23 cellular contexts compared by ENCODE assay signal in the genomic region with DNA sequence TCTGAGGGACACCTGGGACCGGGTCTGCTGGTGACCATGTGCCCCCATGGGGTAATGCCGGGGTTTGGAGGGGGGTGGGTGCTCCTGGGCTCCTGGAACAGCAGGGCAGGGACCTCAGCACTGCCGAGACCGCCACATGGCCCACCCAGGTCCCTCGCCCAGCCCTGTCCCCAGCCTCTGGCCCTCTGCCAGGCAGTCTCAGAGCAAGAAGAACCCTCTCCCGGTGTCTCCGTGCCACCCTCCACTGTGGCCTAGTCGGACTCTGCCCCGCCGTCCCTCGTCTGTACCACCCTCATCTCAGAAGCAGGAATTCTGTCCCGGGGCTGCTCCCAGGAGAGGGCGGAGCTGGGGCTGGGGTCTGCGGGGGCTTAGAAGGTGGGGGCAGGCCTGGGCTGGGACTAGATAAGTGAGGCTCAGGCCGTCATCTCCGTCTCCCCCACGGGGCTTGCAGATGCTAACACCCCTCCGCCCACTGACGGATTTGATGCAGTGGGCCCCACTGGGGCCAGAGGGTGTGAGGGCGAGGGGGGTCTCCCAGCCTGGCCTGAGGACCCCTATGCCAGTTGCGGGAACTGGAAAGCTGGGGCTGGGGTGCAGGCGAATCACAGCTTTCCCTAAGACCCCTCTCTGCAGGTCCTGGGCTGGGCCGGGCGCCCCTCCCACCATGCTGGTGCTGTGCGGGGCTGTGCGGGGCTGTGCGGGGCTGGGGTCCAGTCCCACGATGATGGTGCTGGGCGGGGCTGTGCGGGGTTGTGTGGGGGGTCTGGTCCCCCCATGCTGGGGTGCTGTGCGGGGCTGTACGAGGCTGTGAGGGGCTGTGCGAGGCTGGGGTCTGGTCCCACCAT. TPM values are rescaled to one million over a fixed set of nuclear protein-coding genes. Genes with fewer than 3 reads are reported as not detected.
DNase-seq lines count a peak whose midpoint lies in the region; ATAC-seq and TF ChIP-seq lines count a peak whose summit lies in the region.
"Had no signal": no experiment of that assay in that cellular context is flagged by ENCODE, and none has a peak within 500 bp of the region (broad histone marks: within the 10 kb centered on the region; RNA-seq: fewer than 3 reads in every experiment).

No MANE protein-coding gene starts in this region.

- no peaks in the 10 kb centered on the region for H3K4me1 ChIP-seq in endodermal cell (ENCODE audit: control insufficient read depth, insufficient read depth, low read length)
- H3K4me1 ChIP-seq: HAP-1 had no signal

- WGBS in endodermal cell (ENCODE audit: insufficient coverage in 1 of 2, insufficient read length in 1 of 2), 2 experiments, result 89 to 93% methylated on average over 25 to 33 of the region's 33 CpGs

- H3K4me3 ChIP-seq in H7 (ENCODE audit: insufficient read depth, low read depth, low read length) (no peak overlapping the region), endodermal cell (ENCODE audit: low read length) (no peak overlapping the region)
- H3K4me3 ChIP-seq: HAP-1 had no signal

- no peak overlapping the region for H3K27ac ChIP-seq in endodermal cell (ENCODE audit: low read depth, low read length)
- H3K27ac ChIP-seq: VCaP had no signal

- DNase-seq in activated naive CD4-positive, alpha-beta T cell treated with anti-CD3 and anti-CD28 coated beads, Interleukin-2, amount 50 U/mL, for 16 hours, result peak; percentile 9
- no peak for DNase-seq in activated naive CD4-positive, alpha-beta T cell treated with anti-CD3 and anti-CD28 coated beads, Interleukin-2, amount 10 ng/mL, durations not matched to agents 7 days and 5 days
- peak; percentile 63 for DNase-seq in H7
- peak; percentile 36 for DNase-seq in endodermal cell
- peak; percentile 0 for DNase-seq in stimulated activated naive B cell treated with anti-CD40 and anti-IgM and Interleukin-4, amounts not matched to agents 10 μg/mL and 1 μg/mL and 100 μg/mL, for 72 hours
- DNase-seq in foreskin melanocyte, result no peak
- DNase-seq in HEK293T (ENCODE audit: extremely low spot score), result no peak
- no peak for DNase-seq in KBM-7
- DNase-seq: activated effector memory CD4-positive, alpha-beta T cell treated with Interleukin-2 at 50 U/mL for 16 hours; CD4-positive, alpha-beta memory T cell; DND-41; NCI-H1048; NCI-H2029 treated with DMSO at 0.1 percent for 48 hours; SIG-M5 had no signal

- POLR2A ChIA-PET in HEK293T (lab: Yijun Ruan, JAX), result no interaction called here

- ATAC-seq in stimulated activated naive B cell treated with anti-CD40 and anti-IgM and Interleukin-4, amounts not matched to agents 10 μg/mL and 1 μg/mL and 100 μg/mL, for 72 hours (replicated peaks), result no peak
- ATAC-seq: stimulated activated effector memory CD8-positive, alpha-beta T cell treated with anti-CD3 and anti-CD28 coated beads, Interleukin-12 subunit alpha, Interleukin-12 subunit beta, amount 100 ng/mL, for 72 hours had no signal

- no peak overlapping the region for H3K9ac ChIP-seq in endodermal cell (ENCODE audit: extremely low read depth, low read length, poor library complexity, severe bottlenecking)

- no peaks in the 10 kb centered on the region for H3K4me1 Mint-ChIP-seq in activated naive CD4-positive, alpha-beta T cell treated with anti-CD3 and anti-CD28 coated beads, Interleukin-2, amount 10 ng/mL, durations not matched to agents 7 days and 5 days
- H3K4me1 Mint-ChIP-seq in endodermal cell, result no peaks in the 10 kb centered on the region
- H3K4me1 Mint-ChIP-seq in stimulated activated naive B cell treated with anti-CD40 and anti-IgM and Interleukin-4, amounts not matched to agents 10 μg/mL and 1 μg/mL and 100 μg/mL, for 72 hours, result peaks cover 0 to 2% of the 10 kb centered on the region in 2 donors
- H3K4me1 Mint-ChIP-seq: CD4-positive, alpha-beta memory T cell; neural crest cell; stimulated activated effector memory CD8-positive, alpha-beta T cell treated with anti-CD3 and anti-CD28 coated beads, Interleukin-12 subunit alpha, Interleukin-12 subunit beta, amount 100 ng/mL, for 72 hours had no signal

- H3K9me3 ChIP-seq in endodermal cell (ENCODE audit: control insufficient read depth, low read length), result peaks cover 14% of the 10 kb centered on the region

- H3K27me3 ChIP-seq in H7 (ENCODE audit: control insufficient read depth, insufficient read depth, low read length), result no peaks in the 10 kb centered on the region
- H3K27me3 ChIP-seq in endodermal cell (ENCODE audit: control insufficient read depth, insufficient read depth, low read length, poor library complexity, severe bottlenecking), result no peaks in the 10 kb centered on the region

- CTCF ChIA-PET in activated naive CD4-positive, alpha-beta T cell treated with anti-CD3 and anti-CD28 coated beads, Interleukin-2, amount 10 ng/mL, durations not matched to agents 7 days and 5 days (lab: Charles Lee), result no interaction called here
- CTCF ChIA-PET in HEK293T (lab: Yijun Ruan, JAX), result no interaction called here

- no peak overlapping the region for H3K4me3 Mint-ChIP-seq in activated naive CD4-positive, alpha-beta T cell treated with anti-CD3 and anti-CD28 coated beads, Interleukin-2, amount 10 ng/mL, durations not matched to agents 7 days and 5 days
- no peak overlapping the region for H3K4me3 Mint-ChIP-seq in endodermal cell
- no peak overlapping the region for H3K4me3 Mint-ChIP-seq in stimulated activated naive B cell treated with anti-CD40 and anti-IgM and Interleukin-4, amounts not matched to agents 10 μg/mL and 1 μg/mL and 100 μg/mL, for 72 hours
- H3K4me3 Mint-ChIP-seq: neural crest cell; stimulated activated effector memory CD8-positive, alpha-beta T cell treated with anti-CD3 and anti-CD28 coated beads, Interleukin-12 subunit alpha, Interleukin-12 subunit beta, amount 100 ng/mL, for 72 hours; T-helper 1 cell treated with Interleukin-12 subunit alpha and Interleukin-12 subunit beta and Interleukin-4 antibody, amounts not matched to agents 30 μg/mL and 1 μg/mL, for 36 hours had no signal

- no peaks in the 10 kb centered on the region for H3K36me3 ChIP-seq in H7 (replicated peaks; ENCODE audit: control insufficient read depth, insufficient read depth, low read length)
- H3K36me3 ChIP-seq in endodermal cell (ENCODE audit: control insufficient read depth, insufficient read depth, low read length), result no peaks in the 10 kb centered on the region
- H3K36me3 ChIP-seq: HAP-1 had no signal

- H3K36me3 Mint-ChIP-seq in activated naive CD4-positive, alpha-beta T cell treated with anti-CD3 and anti-CD28 coated beads, Interleukin-2, amount 10 ng/mL, durations not matched to agents 7 days and 5 days, result no peaks in the 10 kb centered on the region
- H3K36me3 Mint-ChIP-seq in endodermal cell (ENCODE audit: low read depth), result no peaks in the 10 kb centered on the region
- H3K36me3 Mint-ChIP-seq in stimulated activated naive B cell treated with anti-CD40 and anti-IgM and Interleukin-4, amounts not matched to agents 10 μg/mL and 1 μg/mL and 100 μg/mL, for 72 hours, result no peaks in the 10 kb centered on the region
- H3K36me3 Mint-ChIP-seq: CD4-positive, alpha-beta memory T cell; stimulated activated effector memory CD8-positive, alpha-beta T cell treated with anti-CD3 and anti-CD28 coated beads, Interleukin-12 subunit alpha, Interleukin-12 subunit beta, amount 100 ng/mL, for 72 hours had no signal

- no peaks in the 10 kb centered on the region for H3K27me3 Mint-ChIP-seq in activated naive CD4-positive, alpha-beta T cell treated with anti-CD3 and anti-CD28 coated beads, Interleukin-2, amount 10 ng/mL, durations not matched to agents 7 days and 5 days
- H3K27me3 Mint-ChIP-seq in endodermal cell (ENCODE audit: insufficient read depth), result no peaks in the 10 kb centered on the region
- H3K27me3 Mint-ChIP-seq in stimulated activated naive B cell treated with anti-CD40 and anti-IgM and Interleukin-4, amounts not matched to agents 10 μg/mL and 1 μg/mL and 100 μg/mL, for 72 hours, result no peaks in the 10 kb centered on the region

- no peak overlapping the region for H3K27ac Mint-ChIP-seq in activated naive CD4-positive, alpha-beta T cell treated with anti-CD3 and anti-CD28 coated beads, Interleukin-2, amount 10 ng/mL, durations not matched to agents 7 days and 5 days
- H3K27ac Mint-ChIP-seq in endodermal cell, result no peak overlapping the region
- H3K27ac Mint-ChIP-seq in stimulated activated naive B cell treated with anti-CD40 and anti-IgM and Interleukin-4, amounts not matched to agents 10 μg/mL and 1 μg/mL and 100 μg/mL, for 72 hours, result no peak overlapping the region
- H3K27ac Mint-ChIP-seq: CD4-positive, alpha-beta memory T cell; stimulated activated effector memory CD8-positive, alpha-beta T cell treated with anti-CD3 and anti-CD28 coated beads, Interleukin-12 subunit alpha, Interleukin-12 subunit beta, amount 100 ng/mL, for 72 hours; T-helper 1 cell treated with Interleukin-12 subunit alpha and Interleukin-12 subunit beta and Interleukin-4 antibody, amounts not matched to agents 30 μg/mL and 1 μg/mL, for 36 hours had no signal

- no peak for TF ChIP-seq CTCF in endodermal cell (conservative IDR thresholded peaks at IDR 0.05)

- peaks cover 2% of the 10 kb centered on the region for H3K9me3 Mint-ChIP-seq in activated naive CD4-positive, alpha-beta T cell treated with anti-CD3 and anti-CD28 coated beads, Interleukin-2, amount 10 ng/mL, durations not matched to agents 7 days and 5 days
- H3K9me3 Mint-ChIP-seq in endodermal cell, result no peaks in the 10 kb centered on the region
- H3K9me3 Mint-ChIP-seq in stimulated activated naive B cell treated with anti-CD40 and anti-IgM and Interleukin-4, amounts not matched to agents 10 μg/mL and 1 μg/mL and 100 μg/mL, for 72 hours, result no peaks in the 10 kb centered on the region
- H3K9me3 Mint-ChIP-seq: CD4-positive, alpha-beta memory T cell; neural crest cell; stimulated activated effector memory CD8-positive, alpha-beta T cell treated with anti-CD3 and anti-CD28 coated beads, Interleukin-12 subunit alpha, Interleukin-12 subunit beta, amount 100 ng/mL, for 72 hours had no signal

- in situ Hi-C loops in KBM-7 (cut with MboI; ENCODE audit: low pct_unique_long_range_greater_than_20kb, low sequenced_read_pairs), result no loop called here

TF ChIP-seq in HEK293T, 16 proteins besides CTCF, POLR2A, EP300 and RAD21 (continues in another document):
- TF ChIP-seq HDGF (IDR thresholded peaks at IDR 0.05; ENCODE audit: borderline replicate concordance) (no peak), L3MBTL2 (conservative IDR thresholded peaks at IDR 0.05) (no peak), ARNT (IDR thresholded peaks at IDR 0.05) (no peak), BHLHE40 (IDR thresholded peaks at IDR 0.05; ENCODE audit: borderline replicate concordance) (no peak)
- TF ChIP-seq, protein P1, sequence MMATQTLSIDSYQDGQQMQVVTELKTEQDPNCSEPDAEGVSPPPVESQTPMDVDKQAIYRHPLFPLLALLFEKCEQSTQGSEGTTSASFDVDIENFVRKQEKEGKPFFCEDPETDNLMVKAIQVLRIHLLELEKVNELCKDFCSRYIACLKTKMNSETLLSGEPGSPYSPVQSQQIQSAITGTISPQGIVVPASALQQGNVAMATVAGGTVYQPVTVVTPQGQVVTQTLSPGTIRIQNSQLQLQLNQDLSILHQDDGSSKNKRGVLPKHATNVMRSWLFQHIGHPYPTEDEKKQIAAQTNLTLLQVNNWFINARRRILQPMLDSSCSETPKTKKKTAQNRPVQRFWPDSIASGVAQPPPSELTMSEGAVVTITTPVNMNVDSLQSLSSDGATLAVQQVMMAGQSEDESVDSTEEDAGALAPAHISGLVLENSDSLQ (IDR thresholded peaks at IDR 0.05), result no peak

RNA-seq across cellular contexts. Expression of gene MUC5AC, which starts 1.1 kb away (rescaled TPM):
- not detected in 2 replicates for total RNA-seq in H7 (2014; rRNA removed; shearing (Covaris generic))
- not detected for total RNA-seq in endodermal cell
- not detected for polyA plus RNA-seq in endodermal cell (2013, experiment 1 of 2)
- not detected for polyA plus RNA-seq in endodermal cell (2013, experiment 2 of 2)
- total RNA-seq: activated CD8-positive, alpha-beta memory T cell treated with anti-CD3 and anti-CD28 coated beads for 36 hours; CD4-positive, alpha-beta memory T cell; NCI-H460; neural crest cell; renal cortical epithelial cell; ureter had no signal
- polyA plus RNA-seq: CD4-positive, alpha-beta memory T cell had no signal

Comparison
In these comparisons a context has a peak if more than half of its experiments do, and no peak if none do; other contexts are left out.
1. DNase-seq: peak in activated naive CD4-positive, alpha-beta T cell treated with anti-CD3 and anti-CD28 coated beads, Interleukin-2, amount 50 U/mL, for 16 hours (single experiment), H7 (single experiment), endodermal cell (single experiment) and stimulated activated naive B cell treated with anti-CD40 and anti-IgM and Interleukin-4, amounts not matched to agents 10 μg/mL and 1 μg/mL and 100 μg/mL, for 72 hours (single experiment); none in activated naive CD4-positive, alpha-beta T cell treated with anti-CD3 and anti-CD28 coated beads, Interleukin-2, amount 10 ng/mL, durations not matched to agents 7 days and 5 days (single experiment), foreskin melanocyte (single experiment), HEK293T (single experiment) and KBM-7 (single experiment).